15 cellular contexts compared by ENCODE assay signal in genomic region chr7:51314726-51315125, GRCh38. TPM values are rescaled to one million over a fixed set of nuclear protein-coding genes. Genes with fewer than 3 reads are reported as not detected.
DNase-seq lines count a peak whose midpoint lies in the region; ATAC-seq, FAIRE-seq and TF ChIP-seq lines count a peak whose summit lies in the region.
"Had no signal": no experiment of that assay in that cellular context is flagged by ENCODE, and none has a peak within 500 bp of the region (broad histone marks: within the 10 kb centered on the region; RNA-seq: fewer than 3 reads in every experiment).

No MANE protein-coding gene starts in this region.

- H3K27me3 Mint-ChIP-seq in activated CD4-positive, alpha-beta T cell treated with anti-CD3 and anti-CD28 coated beads, Interleukin-2, amount 10 ng/mL, durations not matched to agents 7 days and 5 days, result peaks cover 61% of the 10 kb centered on the region
- H3K27me3 Mint-ChIP-seq in activated T-cell treated with anti-CD3 and anti-CD28 coated beads, Interleukin-2, amount 50 U/mL, for 4 hours (ENCODE audit: low read depth), result peaks cover 37% of the 10 kb centered on the region

- DNase-seq in Daoy (ENCODE audit: low read depth), result peak; percentile 71
- peak; percentile 30 for DNase-seq in NCI-H345 treated with DMSO at 0.1 percent for 48 hours (lab: John Stamatoyannopoulos, UW; ENCODE audit: unreplicated experiment)
- DNase-seq in epithelial cell of proximal tubule (ENCODE audit: low read depth), result no peak
- DNase-seq in pancreas, result no peak
- no peak for DNase-seq in HuH-7.5 (ENCODE audit: low spot score)
- no peak for DNase-seq in activated CD4-positive, alpha-beta T cell treated with anti-CD3 and anti-CD28 coated beads, Interleukin-2, amount 10 ng/mL, durations not matched to agents 7 days and 5 days
- DNase-seq in activated T-cell treated with anti-CD3 and anti-CD28 coated beads, Interleukin-2, amount 50 U/mL, for 4 hours, result no peak
- DNase-seq in activated effector memory CD4-positive, alpha-beta T cell treated with anti-CD3 and anti-CD28 coated beads, Interleukin-2, amount 50 U/mL, for 16 hours, result no peak
- DNase-seq: MV-4-11 had no signal

- CTCF ChIA-PET in activated CD4-positive, alpha-beta T cell treated with anti-CD3 and anti-CD28 coated beads, Interleukin-2, amount 10 ng/mL, durations not matched to agents 7 days and 5 days (lab: Charles Lee), result no interaction called here

- FAIRE-seq in pancreas (lab: Jason Lieb, UNC), result no peak
- FAIRE-seq: GM12891, TTC549 had no signal

- H3K4me1 Mint-ChIP-seq in activated CD4-positive, alpha-beta T cell treated with anti-CD3 and anti-CD28 coated beads, Interleukin-2, amount 10 ng/mL, durations not matched to agents 7 days and 5 days, result no peaks in the 10 kb centered on the region
- H3K4me1 Mint-ChIP-seq in activated T-cell treated with anti-CD3 and anti-CD28 coated beads, Interleukin-2, amount 50 U/mL, for 4 hours (ENCODE audit: low read depth), result no peaks in the 10 kb centered on the region
- H3K4me1 Mint-ChIP-seq: central memory CD8-positive, alpha-beta T cell had no signal

- TF ChIP-seq CTCF in epithelial cell of proximal tubule (conservative IDR thresholded peaks at IDR 0.05; ENCODE audit: low read depth, low read length) (no peak), pancreas (IDR thresholded peaks at IDR 0.05) (no peak)

- POLR2A ChIA-PET in activated CD4-positive, alpha-beta T cell treated with anti-CD3 and anti-CD28 coated beads, Interleukin-2, amount 10 ng/mL, durations not matched to agents 7 days and 5 days (lab: Charles Lee), result no interaction called here

- WGBS in pancreas, 2 donors, result 33 to 37% methylated on average over 4 of the region's 4 CpGs

- H3K36me3 Mint-ChIP-seq in activated CD4-positive, alpha-beta T cell treated with anti-CD3 and anti-CD28 coated beads, Interleukin-2, amount 10 ng/mL, durations not matched to agents 7 days and 5 days (ENCODE audit: low read depth), result no peaks in the 10 kb centered on the region
- no peaks in the 10 kb centered on the region for H3K36me3 Mint-ChIP-seq in activated T-cell treated with anti-CD3 and anti-CD28 coated beads, Interleukin-2, amount 50 U/mL, for 4 hours (ENCODE audit: insufficient read depth)

- H3K9me3 ChIP-seq in pancreas, result no peaks in the 10 kb centered on the region
- H3K9me3 ChIP-seq: mucosa of descending colon had no signal

- no peaks in the 10 kb centered on the region for H3K9me3 Mint-ChIP-seq in activated CD4-positive, alpha-beta T cell treated with anti-CD3 and anti-CD28 coated beads, Interleukin-2, amount 10 ng/mL, durations not matched to agents 7 days and 5 days
- H3K9me3 Mint-ChIP-seq in activated T-cell treated with anti-CD3 and anti-CD28 coated beads, Interleukin-2, amount 50 U/mL, for 4 hours, result no peaks in the 10 kb centered on the region
- H3K9me3 Mint-ChIP-seq: activated T-helper 1 cell treated with anti-CD3 and anti-CD28 coated beads, Interleukin-12 subunit alpha, Interleukin-12 subunit beta, Interleukin-2, Interleukin-4 antibody, amounts not matched to agents 30 ng/mL and 10 ng/mL and 1 ng/mL, durations not matched to agents 14 hours and 24 hours and 36 hours; central memory CD8-positive, alpha-beta T cell had no signal

- intact Hi-C loops in pancreas (cut with DNase I), result no loop called here

- no peaks in the 10 kb centered on the region for H3K36me3 ChIP-seq in pancreas

- no peak overlapping the region for H3K27ac Mint-ChIP-seq in activated CD4-positive, alpha-beta T cell treated with anti-CD3 and anti-CD28 coated beads, Interleukin-2, amount 10 ng/mL, durations not matched to agents 7 days and 5 days
- H3K27ac Mint-ChIP-seq: activated T-helper 1 cell treated with anti-CD3 and anti-CD28 coated beads, Interleukin-12 subunit alpha, Interleukin-12 subunit beta, Interleukin-2, Interleukin-4 antibody, amounts not matched to agents 30 ng/mL and 10 ng/mL and 1 ng/mL, durations not matched to agents 14 hours and 24 hours and 36 hours had no signal

- H3K4me3 Mint-ChIP-seq in activated CD4-positive, alpha-beta T cell treated with anti-CD3 and anti-CD28 coated beads, Interleukin-2, amount 10 ng/mL, durations not matched to agents 7 days and 5 days, result no peak overlapping the region
- H3K4me3 Mint-ChIP-seq in activated T-cell treated with anti-CD3 and anti-CD28 coated beads, Interleukin-2, amount 50 U/mL, for 4 hours, result no peak overlapping the region
- H3K4me3 Mint-ChIP-seq: central memory CD8-positive, alpha-beta T cell had no signal

- H3K4me1 ChIP-seq in pancreas, result peaks cover 3 to 19% (median 17%) of the 10 kb centered on the region in 3 donors

- peak overlapping the region; percentile 74 to 85 (median 83) for H3K27ac ChIP-seq in pancreas

- H3K4me3 ChIP-seq in epithelial cell of proximal tubule (ENCODE audit: low read depth, low read length) (peak overlapping the region; percentile 79), pancreas (peak overlapping the region in 2 of 4 donors; percentile 73 to 85)

- ATAC-seq in pancreas, result peak in 2 of 4 donors; percentile 37 to 56
- ATAC-seq in activated T-cell treated with anti-CD3 and anti-CD28 coated beads, Interleukin-2, amount 50 U/mL, for 4 hours, result no peak

- H3K27me3 ChIP-seq in pancreas, result no peaks in the 10 kb centered on the region

RNA-seq across cellular contexts. Expression of gene COBL, which starts 1.9 kb away (rescaled TPM):
- total RNA-seq in Daoy (2014; rRNA removed; shearing (Covaris generic)), result 4.6 and 6.1 TPM in 2 replicates
- total RNA-seq in epithelial cell of proximal tubule, result 1.5 and 6.6 TPM in 2 replicates
- 10 to 100 TPM; 15.0 to 32.0 (median 18.0) TPM for total RNA-seq in pancreas
- polyA plus RNA-seq in pancreas, result 10 to 100 TPM in 1 of 2 donors, 1 to 10 TPM in 1; 7.4 to 12.6 TPM
- not detected for total RNA-seq in activated CD4-positive, alpha-beta T cell treated with anti-CD3 and anti-CD28 coated beads, Interleukin-2, amount 10 ng/mL, durations not matched to agents 7 days and 5 days
- total RNA-seq in activated T-cell treated with anti-CD3 and anti-CD28 coated beads, Interleukin-2, amount 50 U/mL, for 4 hours, result under 1 TPM in 1 of 3 donors, not detected in 2; 0.03 TPM
- total RNA-seq: activated T-helper 1 cell treated with anti-CD3 and anti-CD28 coated beads, Interleukin-12 subunit alpha, Interleukin-12 subunit beta, Interleukin-2, Interleukin-4 antibody, amounts not matched to agents 30 ng/mL and 10 ng/mL and 1 ng/mL, durations not matched to agents 14 hours and 24 hours and 36 hours; fibroblast of villous mesenchyme had no signal

Comparison
In these comparisons a context has a peak if more than half of its experiments do, and no peak if none do; other contexts are left out.
1. DNase-seq: peak in Daoy (single experiment) and NCI-H345 treated with DMSO at 0.1 percent for 48 hours (single experiment); none in epithelial cell of proximal tubule (single experiment), pancreas (0 of 6), HuH-7.5 (single experiment), activated CD4-positive, alpha-beta T cell treated with anti-CD3 and anti-CD28 coated beads, Interleukin-2, amount 10 ng/mL, durations not matched to agents 7 days and 5 days (single experiment), activated T-cell treated with anti-CD3 and anti-CD28 coated beads, Interleukin-2, amount 50 U/mL, for 4 hours (single experiment) and activated effector memory CD4-positive, alpha-beta T cell treated with anti-CD3 and anti-CD28 coated beads, Interleukin-2, amount 50 U/mL, for 16 hours (single experiment).